Comparison of ENCODE assay signal across 18 cellular contexts in genomic region chr17:65529040-65529633, GRCh38. TPM values are rescaled to one million over a fixed set of nuclear protein-coding genes. Genes with fewer than 3 reads are reported as not detected.
DNase-seq lines count a peak whose midpoint lies in the region; ATAC-seq lines count a peak whose summit lies in the region.
"Had no signal": no experiment of that assay in that cellular context is flagged by ENCODE, and none has a peak within 500 bp of the region (broad histone marks: within the 10 kb centered on the region; RNA-seq: fewer than 3 reads in every experiment).

No MANE protein-coding gene starts in this region.

- no peaks in the 10 kb centered on the region for H3K79me2 ChIP-seq in mesendoderm (ENCODE audit: control insufficient read depth, insufficient read depth, low read length)

- no peak overlapping the region for H3K9ac ChIP-seq in mesendoderm (ENCODE audit: low read length)

- no peak overlapping the region for H2AK5ac ChIP-seq in mesendoderm (ENCODE audit: low read length)

- no peak overlapping the region for H4K8ac ChIP-seq in mesendoderm (ENCODE audit: low read depth, low read length)

- no peak overlapping the region for H2BK5ac ChIP-seq in mesendoderm (ENCODE audit: low read length)

- peak overlapping the region; percentile 62 for H3K27ac Mint-ChIP-seq in activated naive CD4-positive, alpha-beta T cell treated with anti-CD3 and anti-CD28 coated beads, Interleukin-2, amount 50 U/mL, for 24 hours
- H3K27ac Mint-ChIP-seq in activated naive CD4-positive, alpha-beta T cell treated with anti-CD3 and anti-CD28 coated beads for 36 hours, result no peak overlapping the region
- H3K27ac Mint-ChIP-seq in T-helper 17 cell, result peak overlapping the region; percentile 79
- H3K27ac Mint-ChIP-seq: CD14-positive monocyte had no signal

- no peaks in the 10 kb centered on the region for H3K9me3 ChIP-seq in T-helper 17 cell (ENCODE audit: control insufficient read depth, low read length, poor library complexity, severe bottlenecking)
- H3K9me3 ChIP-seq: Peyer's patch had no signal

- peaks cover 5% of the 10 kb centered on the region for H3K36me3 ChIP-seq in mesendoderm (ENCODE audit: control insufficient read depth, insufficient read depth, low read length)

- WGBS in mesendoderm (ENCODE audit: extremely low coverage, insufficient coverage, low lambda C conversion rate), result no CpG with 5 or more reads among the region's 7 CpGs

- H4K5ac ChIP-seq in mesendoderm (ENCODE audit: low read length), result no peak overlapping the region

- H3K27ac ChIP-seq in mesendoderm (ENCODE audit: low read depth, low read length), result no peak overlapping the region
- H3K27ac ChIP-seq: Peyer's patch had no signal

- no peak overlapping the region for H3K18ac ChIP-seq in mesendoderm (ENCODE audit: low read length)

- no peaks in the 10 kb centered on the region for H3K9me3 Mint-ChIP-seq in activated naive CD4-positive, alpha-beta T cell treated with anti-CD3 and anti-CD28 coated beads, Interleukin-2, amount 50 U/mL, for 24 hours
- no peaks in the 10 kb centered on the region for H3K9me3 Mint-ChIP-seq in activated naive CD4-positive, alpha-beta T cell treated with anti-CD3 and anti-CD28 coated beads for 36 hours

- no peak overlapping the region for H3K23ac ChIP-seq in mesendoderm (ENCODE audit: low read length)

- peaks cover 14% of the 10 kb centered on the region for H3K4me1 ChIP-seq in mesendoderm (ENCODE audit: control insufficient read depth, low read depth, low read length)

- H3K4me3 ChIP-seq in mesendoderm (ENCODE audit: low read length), result no peak overlapping the region
- H3K4me3 ChIP-seq: Peyer's patch had no signal

- intact Hi-C loops in activated naive CD4-positive, alpha-beta T cell treated with anti-CD3 and anti-CD28 coated beads for 36 hours (cut with micrococcal nuclease), result no loop called here
- intact Hi-C loops in posterior vena cava (cut with DNase I), result no loop called here

- no peak overlapping the region for H3K4ac ChIP-seq in mesendoderm (ENCODE audit: low read depth, low read length)

- H3K56ac ChIP-seq in mesendoderm (ENCODE audit: low read length), result no peak overlapping the region

- DNase-seq in activated naive CD4-positive, alpha-beta T cell treated with anti-CD3 and anti-CD28 coated beads for 36 hours, result no peak
- DNase-seq in T-helper 17 cell, result no peak
- peak; percentile 35 for DNase-seq in islet precursor cell
- DNase-seq in posterior vena cava (ENCODE audit: low spot score), result peak; percentile 28
- no peak for DNase-seq in mesendoderm
- DNase-seq in NCI-H345 treated with DMSO at 0.1 percent for 48 hours (lab: John Stamatoyannopoulos, UW; ENCODE audit: unreplicated experiment), result no peak
- no peak for DNase-seq in H4 (ENCODE audit: low spot score)
- DNase-seq: Calu3, DMS79 treated with DMSO at 0.1 percent for 48 hours, GOT3, Kasumi-1, NCI-H2029, NCI-H2171 treated with DMSO at 0.1 percent for 48 hours, NCI-H510A treated with DMSO at 0.1 percent for 48 hours, Peyer's patch, SHP77 had no signal

- no peak overlapping the region for H3K4me3 Mint-ChIP-seq in activated naive CD4-positive, alpha-beta T cell treated with anti-CD3 and anti-CD28 coated beads, Interleukin-2, amount 50 U/mL, for 24 hours
- H3K4me3 Mint-ChIP-seq in activated naive CD4-positive, alpha-beta T cell treated with anti-CD3 and anti-CD28 coated beads for 36 hours, result no peak overlapping the region
- no peak overlapping the region for H3K4me3 Mint-ChIP-seq in T-helper 17 cell
- H3K4me3 Mint-ChIP-seq: CD14-positive monocyte had no signal

- peaks cover 3% of the 10 kb centered on the region for H3K36me3 Mint-ChIP-seq in activated naive CD4-positive, alpha-beta T cell treated with anti-CD3 and anti-CD28 coated beads, Interleukin-2, amount 50 U/mL, for 24 hours
- H3K36me3 Mint-ChIP-seq in activated naive CD4-positive, alpha-beta T cell treated with anti-CD3 and anti-CD28 coated beads for 36 hours (ENCODE audit: low read depth), result peaks cover 7% of the 10 kb centered on the region
- H3K36me3 Mint-ChIP-seq in T-helper 17 cell (ENCODE audit: low read depth), result no peaks in the 10 kb centered on the region
- H3K36me3 Mint-ChIP-seq: CD14-positive monocyte had no signal

- no peak for ATAC-seq in T-helper 17 cell

- peaks cover 19% of the 10 kb centered on the region for H3K4me1 Mint-ChIP-seq in activated naive CD4-positive, alpha-beta T cell treated with anti-CD3 and anti-CD28 coated beads, Interleukin-2, amount 50 U/mL, for 24 hours
- peaks cover 13% of the 10 kb centered on the region for H3K4me1 Mint-ChIP-seq in activated naive CD4-positive, alpha-beta T cell treated with anti-CD3 and anti-CD28 coated beads for 36 hours (ENCODE audit: low read depth)
- peaks cover 3% of the 10 kb centered on the region for H3K4me1 Mint-ChIP-seq in T-helper 17 cell
- H3K4me1 Mint-ChIP-seq: CD14-positive monocyte had no signal

- H2BK15ac ChIP-seq in mesendoderm (replicated peaks; ENCODE audit: low read depth), result no peak overlapping the region

- H2BK120ac ChIP-seq in mesendoderm (ENCODE audit: low read depth, low read length), result no peak overlapping the region

- CTCF ChIA-PET in activated naive CD4-positive, alpha-beta T cell treated with anti-CD3 and anti-CD28 coated beads for 36 hours (lab: Charles Lee), result interaction anchor here (0.6 kb wide), 1 partner anchor 1984 kb away, joined by 7 read pairs; no protein-coding TSS in a partner anchor

- H3K27me3 ChIP-seq in mesendoderm (ENCODE audit: insufficient read depth, low read length, poor library complexity), result no peaks in the 10 kb centered on the region
- H3K27me3 ChIP-seq: Peyer's patch had no signal

- H3K4me2 ChIP-seq in mesendoderm (ENCODE audit: low read length), result no peak overlapping the region

- peaks cover 4% of the 10 kb centered on the region for H3K79me1 ChIP-seq in mesendoderm (ENCODE audit: low read length)

- no peaks in the 10 kb centered on the region for H3K27me3 Mint-ChIP-seq in activated naive CD4-positive, alpha-beta T cell treated with anti-CD3 and anti-CD28 coated beads, Interleukin-2, amount 50 U/mL, for 24 hours
- H3K27me3 Mint-ChIP-seq in activated naive CD4-positive, alpha-beta T cell treated with anti-CD3 and anti-CD28 coated beads for 36 hours (ENCODE audit: low read depth), result no peaks in the 10 kb centered on the region
- H3K27me3 Mint-ChIP-seq in T-helper 17 cell, result no peaks in the 10 kb centered on the region

RNA-seq across cellular contexts. Expression of gene AXIN2, which starts 32.3 kb away (rescaled TPM):
- total RNA-seq in activated naive CD4-positive, alpha-beta T cell treated with anti-CD3 and anti-CD28 coated beads for 36 hours, result 1 to 10 TPM; 2.3 to 2.5 TPM
- 10 to 100 TPM; 28.4 to 31.6 TPM for total RNA-seq in T-helper 17 cell
- total RNA-seq in posterior vena cava, result 10 to 100 TPM; 21.2 to 23.5 TPM
- 28.1 TPM for polyA plus RNA-seq in mesendoderm (2013, experiment 1 of 2)
- 28.5 TPM for polyA plus RNA-seq in mesendoderm (2013, experiment 2 of 2)
- total RNA-seq in H4 (2014; rRNA removed; shearing (Covaris generic)), result 1.8 and 13.7 TPM in 2 replicates

Comparison
In these comparisons a context has a peak if more than half of its experiments do, and no peak if none do; other contexts are left out.
1. DNase-seq: peak in islet precursor cell (single experiment) and posterior vena cava (single experiment); none in activated naive CD4-positive, alpha-beta T cell treated with anti-CD3 and anti-CD28 coated beads for 36 hours (single experiment), T-helper 17 cell (0 of 3), mesendoderm (single experiment), NCI-H345 treated with DMSO at 0.1 percent for 48 hours (single experiment) and H4 (single experiment).